ENCODE assay signal across 8 cellular contexts in the genomic region with DNA sequence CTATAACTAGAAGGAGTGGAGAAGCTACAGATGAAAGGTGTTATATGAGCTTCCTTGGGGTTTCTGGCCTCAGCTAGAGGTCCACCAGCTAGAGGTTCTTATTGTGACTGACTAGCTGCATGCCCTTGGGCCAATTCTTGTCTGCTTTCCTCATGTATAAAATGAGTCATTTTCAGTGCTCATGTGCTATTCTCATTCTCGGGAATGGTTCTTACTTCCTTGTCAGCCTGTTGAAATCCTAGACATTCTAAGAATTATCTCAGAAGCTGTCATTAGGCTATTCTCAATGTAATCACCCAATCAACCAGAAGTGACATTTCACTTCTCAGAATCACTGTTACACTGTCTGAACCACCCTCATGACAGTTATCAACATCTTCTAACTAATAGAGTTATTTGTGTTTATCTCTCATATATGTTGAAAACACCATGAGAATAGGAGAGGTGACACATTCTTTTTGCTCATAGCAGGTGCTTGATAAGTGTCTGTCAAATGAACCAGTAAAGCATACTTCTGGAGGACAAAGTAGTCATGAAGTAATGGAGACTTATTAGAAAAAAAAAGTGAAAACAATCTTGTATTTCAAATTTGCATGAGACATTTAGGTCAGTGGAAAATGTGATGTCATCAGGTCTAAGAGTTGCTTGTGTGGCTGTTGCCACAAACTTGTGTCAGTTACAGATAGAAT.
A peak's percentile ranks its signal among the peaks of the same experiment; 100 is the strongest.
DNase-seq lines count a peak whose midpoint lies in the region; ATAC-seq and TF ChIP-seq lines count a peak whose summit lies in the region.
"Had no signal": no experiment of that assay in that cellular context is flagged by ENCODE, and none has a peak within 500 bp of the region (broad histone marks: within the 10 kb centered on the region; RNA-seq: fewer than 3 reads in every experiment).

No MANE protein-coding gene starts in this region.

- no peak overlapping the region for H3K27ac ChIP-seq in KMS-11
- peak overlapping the region in 3 of 4 donors; percentile 56 to 72 (median 70) for H3K27ac ChIP-seq in body of pancreas
- H3K27ac ChIP-seq in osteoblast (ENCODE audit: low read depth, low read length): peak overlapping the region; percentile 57
- H3K27ac ChIP-seq: VCaP had no signal

- H3K27me3 ChIP-seq in KMS-11 (ENCODE audit: insufficient read depth, low read depth) (no peaks in the 10 kb centered on the region), body of pancreas (no peaks in the 10 kb centered on the region), osteoblast (ENCODE audit: insufficient read depth, low read length) (no peaks in the 10 kb centered on the region)

- intact Hi-C loops in body of pancreas (cut with DNase I): no loop called here

- H3K4me1 ChIP-seq in KMS-11 (ENCODE audit: low read depth, poor library complexity, severe bottlenecking): peaks cover 22% of the 10 kb centered on the region
- peaks cover 25% of the 10 kb centered on the region for H3K4me1 ChIP-seq in body of pancreas
- H3K4me1 ChIP-seq in osteoblast (ENCODE audit: insufficient read depth, low read length): peaks cover 28% of the 10 kb centered on the region

- no peak overlapping the region for H3K4me3 ChIP-seq in KMS-11 (IDR thresholded peaks at IDR 0.05; ENCODE audit: insufficient read depth, low read depth, low read length)
- no peak overlapping the region for H3K4me3 ChIP-seq in body of pancreas
- no peak overlapping the region for H3K4me3 ChIP-seq in osteoblast (ENCODE audit: insufficient read depth, low read length)

- no peaks in the 10 kb centered on the region for H4K20me1 ChIP-seq in KMS-11 (ENCODE audit: insufficient read depth)
- no peaks in the 10 kb centered on the region for H4K20me1 ChIP-seq in osteoblast (ENCODE audit: insufficient read depth, low read length)

- H2AFZ ChIP-seq in KMS-11 (ENCODE audit: low read depth): no peak overlapping the region
- H2AFZ ChIP-seq in osteoblast (ENCODE audit: low read length): peak overlapping the region; percentile 10

- no peak overlapping the region for H3K9ac ChIP-seq in KMS-11

- peak; percentile 81 for ATAC-seq in GM18508 (IDR thresholded peaks at IDR 0.05; ENCODE audit: insufficient read depth, unreplicated experiment)
- ATAC-seq in GM21723 (IDR thresholded peaks at IDR 0.05; ENCODE audit: unreplicated experiment): peak; percentile 78
- no peak for ATAC-seq in body of pancreas

- in situ Hi-C loops in ACHN (cut with HindIII; ENCODE audit: low pct_ligation_motif_present, low pct_unique_long_range_greater_than_20kb, low sequenced_read_pairs): no loop called here

- H3K4me2 ChIP-seq in KMS-11 (peak overlapping the region; percentile 1; the same call in 1 of the 2 replicates), osteoblast (ENCODE audit: insufficient read depth, low read length) (peak overlapping the region; percentile 20)

- H3K79me2 ChIP-seq in KMS-11 (ENCODE audit: insufficient read depth, low read depth) (no peaks in the 10 kb centered on the region), osteoblast (ENCODE audit: insufficient read depth, low read length) (no peaks in the 10 kb centered on the region)

- no peak for DNase-seq in body of pancreas
- peak; percentile 78 for DNase-seq in osteoblast (ENCODE audit: insufficient read length, low spot score, missing footprints)
- DNase-seq in DMS79 (lab: John Stamatoyannopoulos, UW): no peak
- DNase-seq in ACHN: no peak

- no peaks in the 10 kb centered on the region for H3K36me3 ChIP-seq in KMS-11 (ENCODE audit: insufficient read depth)
- no peaks in the 10 kb centered on the region for H3K36me3 ChIP-seq in body of pancreas (replicated peaks in 1 of 2; ENCODE audit: insufficient read depth in 1 of 2, low read depth in 2 of 2)
- no peaks in the 10 kb centered on the region for H3K36me3 ChIP-seq in osteoblast (ENCODE audit: insufficient read depth, low read length)

- TF ChIP-seq POLR2A in body of pancreas (IDR thresholded peaks at IDR 0.05): no peak

- H3K9me3 ChIP-seq in body of pancreas (no peaks in the 10 kb centered on the region), osteoblast (ENCODE audit: low read depth, low read length) (no peaks in the 10 kb centered on the region)

- WGBS in body of pancreas, 2 donors: 70 to 80% methylated on average over 1 of the region's 1 CpG

- no peak for TF ChIP-seq CTCF in KMS-11 (conservative IDR thresholded peaks at IDR 0.05; ENCODE audit: low read depth, low read length)
- no peak for TF ChIP-seq CTCF in body of pancreas (IDR thresholded peaks at IDR 0.05)
- TF ChIP-seq CTCF in osteoblast (IDR thresholded peaks at IDR 0.05; ENCODE audit: extremely low read depth, low read depth, low read length): no peak
